In the genomic region with DNA sequence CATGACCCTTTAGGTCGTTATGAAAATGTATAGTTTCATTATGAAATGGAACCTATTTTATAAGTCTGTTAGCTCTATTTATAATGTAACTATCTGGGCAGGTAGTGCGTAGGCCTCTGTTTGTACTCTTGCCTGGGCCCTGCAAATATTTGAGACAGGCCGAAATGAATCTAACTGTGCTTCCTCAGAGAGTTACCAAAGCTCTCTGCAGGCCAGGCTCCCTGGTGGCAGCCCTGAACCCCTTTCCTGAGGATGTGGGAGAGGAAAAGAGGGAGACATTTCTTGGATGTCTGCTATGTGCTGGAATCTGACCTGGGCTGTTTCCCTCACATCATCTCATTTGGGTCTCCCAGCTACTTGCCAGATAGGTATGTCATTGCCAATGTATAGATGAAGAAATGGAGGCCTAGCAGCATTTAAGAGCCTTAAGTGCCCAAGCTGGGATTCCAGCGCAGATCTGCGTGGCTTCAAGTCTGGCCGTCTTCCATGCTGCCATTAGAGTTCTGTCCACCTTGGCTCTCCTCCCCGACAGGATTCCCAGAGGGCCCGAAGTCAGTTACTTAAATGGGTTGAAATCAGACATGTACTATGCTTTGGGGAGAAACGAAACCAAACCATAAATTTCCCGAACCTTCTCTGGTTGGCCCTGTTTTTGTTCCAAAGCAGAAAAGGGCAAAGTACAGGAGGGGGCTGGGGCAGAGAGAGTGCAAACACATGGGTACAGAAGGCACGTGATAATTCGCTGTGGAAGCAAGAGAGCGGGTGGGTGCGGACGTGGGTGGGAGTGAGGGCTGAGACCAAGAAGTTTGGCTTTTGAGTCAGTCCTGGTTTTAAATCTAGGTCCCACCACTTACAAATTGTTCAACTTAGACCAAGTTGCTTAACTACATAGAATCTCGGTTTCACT, we compare ENCODE assay signal across 1 cellular context.
TF ChIP-seq lines count a peak whose summit lies in the region.

No MANE protein-coding gene starts in this region.

TF ChIP-seq in GM12878, 131 proteins besides CTCF, POLR2A, EP300 and RAD21 (continues in another document):
- no peak for TF ChIP-seq HDAC2 (IDR thresholded peaks at IDR 0.05)
- TF ChIP-seq CHD4 (IDR thresholded peaks at IDR 0.05): no peak
- peak in 1 of 2 experiments; percentile 13; a peak in 1 of 4 replicates for TF ChIP-seq ETV6 (conservative IDR thresholded peaks at IDR 0.05 in 1 of 2, IDR thresholded peaks at IDR 0.05 in 1 of 2; ENCODE audit: borderline replicate concordance in 1 of 2, low read depth in 1 of 2)
- 0 out of 2 replicates have a peak, but pooled peaks have one; percentile 14 for TF ChIP-seq BACH1 (IDR thresholded peaks at IDR 0.05; ENCODE audit: borderline replicate concordance)
- TF ChIP-seq NFIC (IDR thresholded peaks at IDR 0.05; ENCODE audit: low read depth, low read length): peak; percentile 84; the same call in 1 of the 2 replicates
- TF ChIP-seq TARDBP (IDR thresholded peaks at IDR 0.05; ENCODE audit: borderline replicate concordance): no peak
- TF ChIP-seq, protein P1, sequence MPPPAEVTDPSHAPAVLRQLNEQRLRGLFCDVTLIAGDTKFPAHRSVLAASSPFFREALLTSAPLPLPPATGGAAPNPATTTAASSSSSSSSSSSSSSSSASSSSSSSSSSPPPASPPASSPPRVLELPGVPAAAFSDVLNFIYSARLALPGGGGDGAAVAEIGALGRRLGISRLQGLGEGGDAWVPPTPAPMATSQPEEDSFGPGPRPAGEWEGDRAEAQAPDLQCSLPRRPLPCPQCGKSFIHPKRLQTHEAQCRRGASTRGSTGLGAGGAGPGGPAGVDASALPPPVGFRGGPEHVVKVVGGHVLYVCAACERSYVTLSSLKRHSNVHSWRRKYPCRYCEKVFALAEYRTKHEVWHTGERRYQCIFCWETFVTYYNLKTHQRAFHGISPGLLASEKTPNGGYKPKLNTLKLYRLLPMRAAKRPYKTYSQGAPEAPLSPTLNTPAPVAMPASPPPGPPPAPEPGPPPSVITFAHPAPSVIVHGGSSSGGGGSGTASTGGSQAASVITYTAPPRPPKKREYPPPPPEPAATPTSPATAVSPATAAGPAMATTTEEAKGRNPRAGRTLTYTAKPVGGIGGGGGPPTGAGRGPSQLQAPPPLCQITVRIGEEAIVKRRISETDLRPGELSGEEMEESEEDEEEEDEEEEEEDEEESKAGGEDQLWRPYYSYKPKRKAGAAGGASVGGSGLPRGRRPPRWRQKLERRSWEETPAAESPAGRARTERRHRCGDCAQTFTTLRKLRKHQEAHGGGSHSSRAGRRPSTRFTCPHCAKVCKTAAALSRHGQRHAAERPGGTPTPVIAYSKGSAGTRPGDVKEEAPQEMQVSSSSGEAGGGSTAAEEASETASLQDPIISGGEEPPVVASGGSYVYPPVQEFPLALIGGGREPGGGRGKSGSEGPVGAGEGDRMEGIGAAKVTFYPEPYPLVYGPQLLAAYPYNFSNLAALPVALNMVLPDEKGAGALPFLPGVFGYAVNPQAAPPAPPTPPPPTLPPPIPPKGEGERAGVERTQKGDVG (CRISPR knock-in tag; IDR thresholded peaks at IDR 0.05): no peak
- 0 out of 2 replicates have a peak, but pooled peaks have one; percentile 16 for TF ChIP-seq HDGF (IDR thresholded peaks at IDR 0.05)
- peak; percentile 53; the same call in 1 of the 2 replicates for TF ChIP-seq PAX5 (IDR thresholded peaks at IDR 0.05; ENCODE audit: borderline replicate concordance, low read depth, low read length)
- TF ChIP-seq, protein P2, sequence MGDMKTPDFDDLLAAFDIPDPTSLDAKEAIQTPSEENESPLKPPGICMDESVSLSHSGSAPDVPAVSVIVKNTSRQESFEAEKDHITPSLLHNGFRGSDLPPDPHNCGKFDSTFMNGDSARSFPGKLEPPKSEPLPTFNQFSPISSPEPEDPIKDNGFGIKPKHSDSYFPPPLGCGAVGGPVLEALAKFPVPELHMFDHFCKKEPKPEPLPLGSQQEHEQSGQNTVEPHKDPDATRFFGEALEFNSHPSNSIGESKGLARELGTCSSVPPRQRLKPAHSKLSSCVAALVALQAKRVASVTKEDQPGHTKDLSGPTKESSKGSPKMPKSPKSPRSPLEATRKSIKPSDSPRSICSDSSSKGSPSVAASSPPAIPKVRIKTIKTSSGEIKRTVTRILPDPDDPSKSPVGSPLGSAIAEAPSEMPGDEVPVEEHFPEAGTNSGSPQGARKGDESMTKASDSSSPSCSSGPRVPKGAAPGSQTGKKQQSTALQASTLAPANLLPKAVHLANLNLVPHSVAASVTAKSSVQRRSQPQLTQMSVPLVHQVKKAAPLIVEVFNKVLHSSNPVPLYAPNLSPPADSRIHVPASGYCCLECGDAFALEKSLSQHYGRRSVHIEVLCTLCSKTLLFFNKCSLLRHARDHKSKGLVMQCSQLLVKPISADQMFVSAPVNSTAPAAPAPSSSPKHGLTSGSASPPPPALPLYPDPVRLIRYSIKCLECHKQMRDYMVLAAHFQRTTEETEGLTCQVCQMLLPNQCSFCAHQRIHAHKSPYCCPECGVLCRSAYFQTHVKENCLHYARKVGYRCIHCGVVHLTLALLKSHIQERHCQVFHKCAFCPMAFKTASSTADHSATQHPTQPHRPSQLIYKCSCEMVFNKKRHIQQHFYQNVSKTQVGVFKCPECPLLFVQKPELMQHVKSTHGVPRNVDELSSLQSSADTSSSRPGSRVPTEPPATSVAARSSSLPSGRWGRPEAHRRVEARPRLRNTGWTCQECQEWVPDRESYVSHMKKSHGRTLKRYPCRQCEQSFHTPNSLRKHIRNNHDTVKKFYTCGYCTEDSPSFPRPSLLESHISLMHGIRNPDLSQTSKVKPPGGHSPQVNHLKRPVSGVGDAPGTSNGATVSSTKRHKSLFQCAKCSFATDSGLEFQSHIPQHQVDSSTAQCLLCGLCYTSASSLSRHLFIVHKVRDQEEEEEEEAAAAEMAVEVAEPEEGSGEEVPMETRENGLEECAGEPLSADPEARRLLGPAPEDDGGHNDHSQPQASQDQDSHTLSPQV (IDR thresholded peaks at IDR 0.05): peak; percentile 78
- no peak for TF ChIP-seq GABPA (IDR thresholded peaks at IDR 0.05; ENCODE audit: low read depth)
- TF ChIP-seq IRF4 (IDR thresholded peaks at IDR 0.05; ENCODE audit: low read depth, low read length): no peak; the same call in none of the 2 replicates
- no peak for TF ChIP-seq TCF7 (IDR thresholded peaks at IDR 0.05; ENCODE audit: borderline replicate concordance)
- TF ChIP-seq, protein P3, sequence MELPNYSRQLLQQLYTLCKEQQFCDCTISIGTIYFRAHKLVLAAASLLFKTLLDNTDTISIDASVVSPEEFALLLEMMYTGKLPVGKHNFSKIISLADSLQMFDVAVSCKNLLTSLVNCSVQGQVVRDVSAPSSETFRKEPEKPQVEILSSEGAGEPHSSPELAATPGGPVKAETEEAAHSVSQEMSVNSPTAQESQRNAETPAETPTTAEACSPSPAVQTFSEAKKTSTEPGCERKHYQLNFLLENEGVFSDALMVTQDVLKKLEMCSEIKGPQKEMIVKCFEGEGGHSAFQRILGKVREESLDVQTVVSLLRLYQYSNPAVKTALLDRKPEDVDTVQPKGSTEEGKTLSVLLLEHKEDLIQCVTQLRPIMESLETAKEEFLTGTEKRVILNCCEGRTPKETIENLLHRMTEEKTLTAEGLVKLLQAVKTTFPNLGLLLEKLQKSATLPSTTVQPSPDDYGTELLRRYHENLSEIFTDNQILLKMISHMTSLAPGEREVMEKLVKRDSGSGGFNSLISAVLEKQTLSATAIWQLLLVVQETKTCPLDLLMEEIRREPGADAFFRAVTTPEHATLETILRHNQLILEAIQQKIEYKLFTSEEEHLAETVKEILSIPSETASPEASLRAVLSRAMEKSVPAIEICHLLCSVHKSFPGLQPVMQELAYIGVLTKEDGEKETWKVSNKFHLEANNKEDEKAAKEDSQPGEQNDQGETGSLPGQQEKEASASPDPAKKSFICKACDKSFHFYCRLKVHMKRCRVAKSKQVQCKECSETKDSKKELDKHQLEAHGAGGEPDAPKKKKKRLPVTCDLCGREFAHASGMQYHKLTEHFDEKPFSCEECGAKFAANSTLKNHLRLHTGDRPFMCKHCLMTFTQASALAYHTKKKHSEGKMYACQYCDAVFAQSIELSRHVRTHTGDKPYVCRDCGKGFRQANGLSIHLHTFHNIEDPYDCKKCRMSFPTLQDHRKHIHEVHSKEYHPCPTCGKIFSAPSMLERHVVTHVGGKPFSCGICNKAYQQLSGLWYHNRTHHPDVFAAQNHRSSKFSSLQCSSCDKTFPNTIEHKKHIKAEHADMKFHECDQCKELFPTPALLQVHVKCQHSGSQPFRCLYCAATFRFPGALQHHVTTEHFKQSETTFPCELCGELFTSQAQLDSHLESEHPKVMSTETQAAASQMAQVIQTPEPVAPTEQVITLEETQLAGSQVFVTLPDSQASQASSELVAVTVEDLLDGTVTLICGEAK (IDR thresholded peaks at IDR 0.05; ENCODE audit: borderline replicate concordance): no peak
- TF ChIP-seq, protein P4, sequence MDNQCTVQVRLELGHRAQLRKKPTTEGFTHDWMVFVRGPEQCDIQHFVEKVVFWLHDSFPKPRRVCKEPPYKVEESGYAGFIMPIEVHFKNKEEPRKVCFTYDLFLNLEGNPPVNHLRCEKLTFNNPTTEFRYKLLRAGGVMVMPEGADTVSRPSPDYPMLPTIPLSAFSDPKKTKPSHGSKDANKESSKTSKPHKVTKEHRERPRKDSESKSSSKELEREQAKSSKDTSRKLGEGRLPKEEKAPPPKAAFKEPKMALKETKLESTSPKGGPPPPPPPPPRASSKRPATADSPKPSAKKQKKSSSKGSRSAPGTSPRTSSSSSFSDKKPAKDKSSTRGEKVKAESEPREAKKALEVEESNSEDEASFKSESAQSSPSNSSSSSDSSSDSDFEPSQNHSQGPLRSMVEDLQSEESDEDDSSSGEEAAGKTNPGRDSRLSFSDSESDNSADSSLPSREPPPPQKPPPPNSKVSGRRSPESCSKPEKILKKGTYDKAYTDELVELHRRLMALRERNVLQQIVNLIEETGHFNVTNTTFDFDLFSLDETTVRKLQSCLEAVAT (IDR thresholded peaks at IDR 0.05): peak; percentile 82
- no peak for TF ChIP-seq NR2C1 (IDR thresholded peaks at IDR 0.05)
- no peak for TF ChIP-seq ZNF274 (IDR thresholded peaks at IDR 0.05; ENCODE audit: insufficient read depth, insufficient read length)
- no peak for TF ChIP-seq KLF5 (IDR thresholded peaks at IDR 0.05; ENCODE audit: partially characterized antibody)
- peak; percentile 86; the same call in 1 of the 2 replicates for TF ChIP-seq SMARCA5 (IDR thresholded peaks at IDR 0.05)
- peak; percentile 30; the same call in 1 of the 2 replicates for TF ChIP-seq CBFB (IDR thresholded peaks at IDR 0.05; ENCODE audit: low read depth)
- TF ChIP-seq NR2C2 (IDR thresholded peaks at IDR 0.05; ENCODE audit: borderline replicate concordance, control insufficient read depth, insufficient read length, low read depth): no peak
- TF ChIP-seq, protein P5, sequence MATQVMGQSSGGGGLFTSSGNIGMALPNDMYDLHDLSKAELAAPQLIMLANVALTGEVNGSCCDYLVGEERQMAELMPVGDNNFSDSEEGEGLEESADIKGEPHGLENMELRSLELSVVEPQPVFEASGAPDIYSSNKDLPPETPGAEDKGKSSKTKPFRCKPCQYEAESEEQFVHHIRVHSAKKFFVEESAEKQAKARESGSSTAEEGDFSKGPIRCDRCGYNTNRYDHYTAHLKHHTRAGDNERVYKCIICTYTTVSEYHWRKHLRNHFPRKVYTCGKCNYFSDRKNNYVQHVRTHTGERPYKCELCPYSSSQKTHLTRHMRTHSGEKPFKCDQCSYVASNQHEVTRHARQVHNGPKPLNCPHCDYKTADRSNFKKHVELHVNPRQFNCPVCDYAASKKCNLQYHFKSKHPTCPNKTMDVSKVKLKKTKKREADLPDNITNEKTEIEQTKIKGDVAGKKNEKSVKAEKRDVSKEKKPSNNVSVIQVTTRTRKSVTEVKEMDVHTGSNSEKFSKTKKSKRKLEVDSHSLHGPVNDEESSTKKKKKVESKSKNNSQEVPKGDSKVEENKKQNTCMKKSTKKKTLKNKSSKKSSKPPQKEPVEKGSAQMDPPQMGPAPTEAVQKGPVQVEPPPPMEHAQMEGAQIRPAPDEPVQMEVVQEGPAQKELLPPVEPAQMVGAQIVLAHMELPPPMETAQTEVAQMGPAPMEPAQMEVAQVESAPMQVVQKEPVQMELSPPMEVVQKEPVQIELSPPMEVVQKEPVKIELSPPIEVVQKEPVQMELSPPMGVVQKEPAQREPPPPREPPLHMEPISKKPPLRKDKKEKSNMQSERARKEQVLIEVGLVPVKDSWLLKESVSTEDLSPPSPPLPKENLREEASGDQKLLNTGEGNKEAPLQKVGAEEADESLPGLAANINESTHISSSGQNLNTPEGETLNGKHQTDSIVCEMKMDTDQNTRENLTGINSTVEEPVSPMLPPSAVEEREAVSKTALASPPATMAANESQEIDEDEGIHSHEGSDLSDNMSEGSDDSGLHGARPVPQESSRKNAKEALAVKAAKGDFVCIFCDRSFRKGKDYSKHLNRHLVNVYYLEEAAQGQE (IDR thresholded peaks at IDR 0.05; ENCODE audit: low read depth, low read length): no peak
- no peak for TF ChIP-seq POLR2AphosphoS5 (IDR thresholded peaks at IDR 0.05; ENCODE audit: low read length)
- no peak for TF ChIP-seq BRCA1 (IDR thresholded peaks at IDR 0.05; ENCODE audit: low read depth, low read length)
- peak; percentile 50; the same call in 1 of the 2 replicates for TF ChIP-seq ESRRA (IDR thresholded peaks at IDR 0.05; ENCODE audit: low read length)
- TF ChIP-seq TAF1 (IDR thresholded peaks at IDR 0.05; ENCODE audit: borderline replicate concordance, low read depth, low read length): no peak
- no peak for TF ChIP-seq ZZZ3 (IDR thresholded peaks at IDR 0.05; ENCODE audit: control insufficient read depth, insufficient read length, low read depth)
- TF ChIP-seq HDAC6 (IDR thresholded peaks at IDR 0.05; ENCODE audit: unreplicated experiment): no peak
- TF ChIP-seq, protein P6, sequence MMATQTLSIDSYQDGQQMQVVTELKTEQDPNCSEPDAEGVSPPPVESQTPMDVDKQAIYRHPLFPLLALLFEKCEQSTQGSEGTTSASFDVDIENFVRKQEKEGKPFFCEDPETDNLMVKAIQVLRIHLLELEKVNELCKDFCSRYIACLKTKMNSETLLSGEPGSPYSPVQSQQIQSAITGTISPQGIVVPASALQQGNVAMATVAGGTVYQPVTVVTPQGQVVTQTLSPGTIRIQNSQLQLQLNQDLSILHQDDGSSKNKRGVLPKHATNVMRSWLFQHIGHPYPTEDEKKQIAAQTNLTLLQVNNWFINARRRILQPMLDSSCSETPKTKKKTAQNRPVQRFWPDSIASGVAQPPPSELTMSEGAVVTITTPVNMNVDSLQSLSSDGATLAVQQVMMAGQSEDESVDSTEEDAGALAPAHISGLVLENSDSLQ (IDR thresholded peaks at IDR 0.05): 0 out of 2 replicates have a peak, but pooled peaks have one; percentile 14
